Comparison of ENCODE assay signal across 8 cellular contexts in the genomic region with DNA sequence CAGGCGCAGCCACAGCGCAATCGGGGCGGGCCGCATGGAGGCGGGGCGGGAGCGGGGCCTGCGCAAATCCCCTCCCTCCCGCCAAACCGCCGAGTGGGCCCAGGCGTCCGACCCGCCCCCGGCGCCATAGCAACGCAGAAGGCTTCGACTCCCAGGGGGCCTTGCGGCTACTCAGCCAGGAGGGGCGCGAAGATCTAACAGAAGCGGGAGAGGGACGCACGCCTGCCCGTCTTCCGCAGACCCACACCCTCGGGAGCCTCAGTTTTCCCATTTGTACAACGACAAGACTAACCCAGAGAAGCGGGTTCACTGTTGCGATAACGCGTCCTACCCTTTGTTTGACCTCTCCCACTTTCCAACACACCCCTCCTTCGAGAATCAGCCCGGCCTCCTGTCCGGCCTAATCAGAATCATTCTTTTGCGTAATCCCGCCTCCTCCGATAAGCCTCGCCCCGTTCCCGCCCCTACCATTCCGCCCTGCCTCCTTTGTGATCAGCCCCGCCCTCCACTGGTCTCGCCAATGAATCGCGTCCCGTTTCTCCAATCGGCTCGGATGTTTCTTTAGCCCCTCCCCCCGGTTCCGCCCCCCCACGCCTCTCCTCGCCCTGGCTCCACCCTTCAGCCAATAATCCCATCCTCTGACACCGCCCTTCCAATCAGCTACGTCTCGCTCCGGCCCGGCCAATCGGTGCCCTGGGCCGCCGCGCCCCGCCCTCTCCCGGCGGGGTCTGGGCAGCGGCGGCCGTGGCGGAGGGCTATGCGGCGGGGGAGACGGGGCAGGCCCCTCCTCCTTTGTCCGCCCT. TPM values are rescaled to one million over a fixed set of nuclear protein-coding genes. Genes with fewer than 3 reads are reported as not detected.
A peak's percentile ranks its signal among the peaks of the same experiment; 100 is the strongest.
DNase-seq lines count a peak whose midpoint lies in the region; ATAC-seq and TF ChIP-seq lines count a peak whose summit lies in the region.

A gene (minus strand): TSS at position 40 of the 803 bp plus-strand sequence. CDS start 4 bp downstream, at position 36.

- peak; percentile 96 for ATAC-seq in gastroesophageal sphincter

- 0 to 1% methylated on average over 12 to 26 of the region's 74 CpGs for WGBS in gastroesophageal sphincter (ENCODE audit: low coverage in 1 of 2), 2 donors
- WGBS in neuronal stem cell (ENCODE audit: extremely low coverage in 2 of 2, insufficient read length in 2 of 2, insufficient replicate concordance in 1 of 2), 2 donors: no CpG with 5 or more reads among the region's 74 CpGs

- peak within 1 kb of the TSS; percentile 99 for H3K18ac ChIP-seq in neuronal stem cell (ENCODE audit: low read length)

- H2BK15ac ChIP-seq in neuronal stem cell (ENCODE audit: low read length): peak within 1 kb of the TSS; percentile 100

- H2AK5ac ChIP-seq in neuronal stem cell (ENCODE audit: low read depth, low read length): peak within 1 kb of the TSS; percentile 94

- peak within 1 kb of the TSS; percentile 82 for H2BK5ac ChIP-seq in neuronal stem cell (ENCODE audit: low read length)

- H3K9ac ChIP-seq in ES-I3 (ENCODE audit: low read depth, low read length): peak within 1 kb of the TSS; percentile 66
- peak within 1 kb of the TSS; percentile 91 for H3K9ac ChIP-seq in neuronal stem cell (ENCODE audit: low read depth, low read length, poor library complexity)
- peak within 1 kb of the TSS in 4 of 5 donors; percentile 40 to 71 (median 52) for H3K9ac ChIP-seq in subcutaneous abdominal adipose tissue (ENCODE audit: low read length in 5 of 5)

- CTCF ChIA-PET in HEK293T (lab: Yijun Ruan, JAX): interaction anchor here (1.0 kb wide), 2 partner anchors 13 to 347 kb away, joined by 3 to 4 read pairs; no protein-coding TSS in a partner anchor
- CTCF ChIA-PET in activated naive CD4-positive, alpha-beta T cell treated with anti-CD3 and anti-CD28 coated beads, Interleukin-2, amount 10 ng/mL, durations not matched to agents 7 days and 5 days (lab: Charles Lee): interaction anchor here (1.0 kb wide), 1 partner anchor 15 kb away, joined by 3 read pairs; no protein-coding TSS in a partner anchor

- H3K27ac ChIP-seq in gastroesophageal sphincter: peak within 1 kb of the TSS; percentile 2 to 90 (median 78)
- H3K27ac ChIP-seq in neuronal stem cell (replicated peaks; ENCODE audit: low read length): peak within 1 kb of the TSS; percentile 76
- H3K27ac ChIP-seq in subcutaneous abdominal adipose tissue (ENCODE audit: low read depth, low read length): no peak within 1 kb of the TSS

- H3K4me1 Mint-ChIP-seq in activated naive CD4-positive, alpha-beta T cell treated with anti-CD3 and anti-CD28 coated beads, Interleukin-2, amount 10 ng/mL, durations not matched to agents 7 days and 5 days: peaks cover 18% of the 10 kb centered on the region

- H3K4ac ChIP-seq in neuronal stem cell (ENCODE audit: low read length): peak within 1 kb of the TSS; percentile 66

- H3K4me3 ChIP-seq in gastroesophageal sphincter (peak within 1 kb of the TSS; percentile 43 to 62), neuronal stem cell (ENCODE audit: low read length in 2 of 2) (peak within 1 kb of the TSS; percentile 73 to 83), subcutaneous abdominal adipose tissue (ENCODE audit: low read depth in 1 of 5, low read length in 5 of 5) (peak within 1 kb of the TSS; percentile 73 to 80 (median 77))

- H2AFZ ChIP-seq in neuronal stem cell (ENCODE audit: low read length): peak within 1 kb of the TSS; percentile 96

- peak within 1 kb of the TSS; percentile 85 for H3K4me3 Mint-ChIP-seq in activated naive CD4-positive, alpha-beta T cell treated with anti-CD3 and anti-CD28 coated beads, Interleukin-2, amount 10 ng/mL, durations not matched to agents 7 days and 5 days

- H3K36me3 ChIP-seq in ES-I3 (ENCODE audit: insufficient read depth, low read length): no peaks in the 10 kb centered on the region
- H3K36me3 ChIP-seq in gastroesophageal sphincter: no peaks in the 10 kb centered on the region
- H3K36me3 ChIP-seq in neuronal stem cell (replicated peaks in 1 of 2; ENCODE audit: control insufficient read depth in 2 of 2, insufficient read depth in 2 of 2, low read length in 2 of 2): no peaks in the 10 kb centered on the region
- no peaks in the 10 kb centered on the region for H3K36me3 ChIP-seq in subcutaneous abdominal adipose tissue (ENCODE audit: control insufficient read depth in 5 of 5, insufficient read depth in 5 of 5, low read length in 5 of 5)

- peak within 1 kb of the TSS; percentile 100 for H3K4me2 ChIP-seq in neuronal stem cell (ENCODE audit: insufficient read depth, low read length, poor library complexity, severe bottlenecking)

- peak in 1 of 4 experiments; percentile 9 for TF ChIP-seq CTCF in gastroesophageal sphincter (IDR thresholded peaks at IDR 0.05)

- H3K27ac Mint-ChIP-seq in activated naive CD4-positive, alpha-beta T cell treated with anti-CD3 and anti-CD28 coated beads, Interleukin-2, amount 10 ng/mL, durations not matched to agents 7 days and 5 days: peak within 1 kb of the TSS; percentile 83

- no peaks in the 10 kb centered on the region for H3K9me3 ChIP-seq in ES-I3 (ENCODE audit: control insufficient read depth, insufficient read depth, low read length)
- no peaks in the 10 kb centered on the region for H3K9me3 ChIP-seq in gastroesophageal sphincter
- no peaks in the 10 kb centered on the region for H3K9me3 ChIP-seq in neuronal stem cell (replicated peaks in 1 of 2; ENCODE audit: control insufficient read depth in 2 of 2, insufficient read depth in 1 of 2, low read depth in 1 of 2, low read length in 2 of 2)
- H3K9me3 ChIP-seq in subcutaneous abdominal adipose tissue (ENCODE audit: control insufficient read depth in 5 of 5, low read length in 5 of 5): no peaks in the 10 kb centered on the region

- H4K8ac ChIP-seq in neuronal stem cell (ENCODE audit: low read depth, low read length): no peak within 1 kb of the TSS

- H2BK12ac ChIP-seq in neuronal stem cell (ENCODE audit: low read length): peak within 1 kb of the TSS; percentile 98

- H3K4me1 ChIP-seq in ES-I3 (ENCODE audit: insufficient read depth, low read length): peaks cover 5% of the 10 kb centered on the region; the same call in 1 of the 2 replicates
- peaks cover 0 to 23% (median 12%) of the 10 kb centered on the region in 3 donors for H3K4me1 ChIP-seq in gastroesophageal sphincter
- H3K4me1 ChIP-seq in neuronal stem cell (ENCODE audit: control insufficient read depth in 2 of 2, insufficient read depth in 1 of 2, low read depth in 1 of 2, low read length in 2 of 2): peaks cover 15 to 23% of the 10 kb centered on the region in 2 donors
- peaks cover 0 to 44% (median 33%) of the 10 kb centered on the region in 5 donors for H3K4me1 ChIP-seq in subcutaneous abdominal adipose tissue (ENCODE audit: control insufficient read depth in 5 of 5, insufficient read depth in 5 of 5, low read length in 5 of 5)

- H3K27me3 ChIP-seq in gastroesophageal sphincter: peaks cover 21% of the 10 kb centered on the region
- H3K27me3 ChIP-seq in neuronal stem cell (ENCODE audit: control insufficient read depth in 3 of 3, insufficient read depth in 3 of 3, low read depth in 1 of 3, low read length in 3 of 3): peaks cover 3 to 18% (median 14%) of the 10 kb centered on the region in 3 experiments
- peaks cover 0 to 10% (median 0%) of the 10 kb centered on the region in 5 donors for H3K27me3 ChIP-seq in subcutaneous abdominal adipose tissue (ENCODE audit: control insufficient read depth in 5 of 5, insufficient read depth in 4 of 5, low read length in 5 of 5)

- no peak within 1 kb of the TSS for H2BK120ac ChIP-seq in neuronal stem cell (ENCODE audit: low read depth, low read length)

- no peak for TF ChIP-seq EP300 in gastroesophageal sphincter (IDR thresholded peaks at IDR 0.05)

- TF ChIP-seq POLR2A in gastroesophageal sphincter (IDR thresholded peaks at IDR 0.05): peak in 1 of 2 donors; percentile 31

- peak within 1 kb of the TSS; percentile 100 for H3K23ac ChIP-seq in neuronal stem cell (ENCODE audit: low read depth, low read length, poor library complexity)

- H3K9me3 Mint-ChIP-seq in activated naive CD4-positive, alpha-beta T cell treated with anti-CD3 and anti-CD28 coated beads, Interleukin-2, amount 10 ng/mL, durations not matched to agents 7 days and 5 days: no peaks in the 10 kb centered on the region

- POLR2A ChIA-PET in HEK293T (lab: Yijun Ruan, JAX): interaction anchor here (0.7 to 1.0 kb wide), 3 partner anchors 9 to 222 kb away, joined by 3 to 6 read pairs (median 4); a partner anchor contains a TSS

- H3K36me3 Mint-ChIP-seq in activated naive CD4-positive, alpha-beta T cell treated with anti-CD3 and anti-CD28 coated beads, Interleukin-2, amount 10 ng/mL, durations not matched to agents 7 days and 5 days: no peaks in the 10 kb centered on the region

- DNase-seq in HEK293T (ENCODE audit: extremely low spot score) (peak; percentile 96), MV-4-11 (lab: John Stamatoyannopoulos, UW) (peak; percentile 99), SK-MEL-5 (ENCODE audit: low read depth, low spot score) (peak; percentile 97), neuronal stem cell (ENCODE audit: low spot score) (peak; percentile 100)
- peak; percentile 98 for DNase-seq in activated naive CD4-positive, alpha-beta T cell treated with anti-CD3 and anti-CD28 coated beads, Interleukin-2, amount 10 ng/mL, durations not matched to agents 7 days and 5 days

- peak within 1 kb of the TSS; percentile 98 for H3K14ac ChIP-seq in neuronal stem cell (ENCODE audit: low read length)

- in situ Hi-C loops in SK-MEL-5 (cut with HindIII; ENCODE audit: low pct_unique_long_range_greater_than_20kb, low sequenced_read_pairs): no loop called here

- H3K79me1 ChIP-seq in neuronal stem cell (ENCODE audit: low read depth, low read length): peaks cover 2% of the 10 kb centered on the region

- peak within 1 kb of the TSS; percentile 56 for H4K91ac ChIP-seq in neuronal stem cell (ENCODE audit: low read depth, low read length, poor library complexity)

- peaks cover 38% of the 10 kb centered on the region for H3K27me3 Mint-ChIP-seq in activated naive CD4-positive, alpha-beta T cell treated with anti-CD3 and anti-CD28 coated beads, Interleukin-2, amount 10 ng/mL, durations not matched to agents 7 days and 5 days

TF ChIP-seq in HEK293T, 16 proteins besides CTCF, POLR2A, EP300 and RAD21 (continues in another document):
- no peak for TF ChIP-seq BHLHE40 (IDR thresholded peaks at IDR 0.05; ENCODE audit: borderline replicate concordance)
- no peak for TF ChIP-seq NFRKB (IDR thresholded peaks at IDR 0.05)
- peak; percentile 99 for TF ChIP-seq HDGF (IDR thresholded peaks at IDR 0.05; ENCODE audit: borderline replicate concordance)
- TF ChIP-seq FOXM1 (IDR thresholded peaks at IDR 0.05; ENCODE audit: borderline replicate concordance): 0 out of 2 replicates have a peak, but pooled peaks have one; percentile 1
- TF ChIP-seq CTBP1 (IDR thresholded peaks at IDR 0.05; ENCODE audit: borderline replicate concordance): no peak
- TF ChIP-seq L3MBTL2 (conservative IDR thresholded peaks at IDR 0.05): peak; percentile 92

RNA-seq across cellular contexts. Expression of the gene that starts here (rescaled TPM):
- 1.9 TPM in 2 replicates for total RNA-seq in SK-MEL-5 (2014; rRNA removed; shearing (Covaris generic))
- 0.42 and 3.1 TPM in 2 replicates for polyA plus RNA-seq in SK-MEL-5 (2015; cell fraction: cytosol; rRNA removed)
- polyA plus RNA-seq in SK-MEL-5 (2015; cell fraction: nucleus; rRNA removed): 12.2 and 19.9 TPM in 2 replicates
- 1 to 10 TPM in 3 of 4 donors, under 1 TPM in 1; 0.94 to 2.2 (median 2.0) TPM for total RNA-seq in gastroesophageal sphincter
- polyA plus RNA-seq in neuronal stem cell (2013, experiment 1 of 2): 8.3 TPM
- polyA plus RNA-seq in neuronal stem cell (2013, experiment 2 of 2): 7.9 TPM
